ENCODE assay signal across 8 cellular contexts in the genomic region with DNA sequence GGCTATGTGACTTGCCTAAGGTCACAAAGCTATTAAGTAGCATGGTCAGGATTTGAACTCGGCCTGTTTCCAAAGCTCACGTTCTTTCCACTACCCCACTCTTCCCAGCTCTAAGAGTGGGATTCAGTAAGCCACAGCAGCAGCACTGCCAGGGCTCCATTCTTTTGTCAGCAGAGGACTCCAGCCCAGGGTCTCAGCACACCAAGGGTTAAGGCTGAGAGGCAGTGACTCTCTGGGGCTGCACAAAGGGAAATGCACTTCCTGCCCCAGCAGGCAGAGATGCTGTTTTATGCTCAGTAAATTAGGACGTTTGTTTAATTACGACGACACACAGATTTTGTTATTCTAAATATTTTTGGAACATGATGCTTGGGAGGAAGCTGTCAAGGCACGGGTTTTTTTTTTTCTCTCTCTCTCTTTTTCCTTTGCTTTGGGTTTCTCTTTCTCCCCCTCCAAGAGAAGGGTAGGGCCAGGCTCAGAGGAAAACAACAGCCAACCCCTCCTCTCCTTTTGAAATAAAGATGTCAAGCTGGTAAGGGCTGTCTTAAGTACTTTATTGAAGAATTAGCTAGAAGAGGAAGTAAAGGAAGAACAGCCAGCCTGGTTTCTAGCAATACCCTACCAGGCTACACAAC. TPM values are rescaled to one million over a fixed set of nuclear protein-coding genes. Genes with fewer than 3 reads are reported as not detected.
DNase-seq lines count a peak whose midpoint lies in the region; ATAC-seq, FAIRE-seq and TF ChIP-seq lines count a peak whose summit lies in the region.

No MANE protein-coding gene starts in this region.

- peak overlapping the region; percentile 100 for H3K27ac Mint-ChIP-seq in T-helper 17 cell
- H3K27ac Mint-ChIP-seq in natural killer cell treated with Interleukin-12 subunit alpha and Interleukin-12 subunit beta and Interleukin-15 and Interleukin-18, amount 100 ng/mL, for 72 hours, result peak overlapping the region; percentile 93 to 94

- no peaks in the 10 kb centered on the region for H3K27me3 Mint-ChIP-seq in T-helper 17 cell
- H3K27me3 Mint-ChIP-seq in natural killer cell treated with Interleukin-12 subunit alpha and Interleukin-12 subunit beta and Interleukin-15 and Interleukin-18, amount 100 ng/mL, for 72 hours, result no peaks in the 10 kb centered on the region

- H3K4me3 Mint-ChIP-seq in T-helper 17 cell, result peak overlapping the region; percentile 96
- H3K4me3 Mint-ChIP-seq in natural killer cell treated with Interleukin-12 subunit alpha and Interleukin-12 subunit beta and Interleukin-15 and Interleukin-18, amount 100 ng/mL, for 72 hours, result peak overlapping the region; percentile 89

- CTCF ChIA-PET in A673 (lab: Charles Lee), result interaction anchor here (0.8 kb wide), 1 partner anchor 319 kb away, joined by 3 read pairs; no protein-coding TSS in a partner anchor

- H3K4me1 ChIP-seq in A673 (ENCODE audit: insufficient read depth, low read length, poor library complexity, severe bottlenecking) (peaks cover 37% of the 10 kb centered on the region), endocrine pancreas (ENCODE audit: control insufficient read depth, insufficient read depth, low read length) (no peaks in the 10 kb centered on the region)

- POLR2A ChIA-PET in A673 (lab: Charles Lee; ENCODE audit: low non-redundant PET), result interaction anchor here (1.1 kb wide), 1 partner anchor 54 kb away, joined by 3 read pairs; no protein-coding TSS in a partner anchor

- H3K36me3 ChIP-seq in A673 (ENCODE audit: insufficient read depth, low read length, poor library complexity, severe bottlenecking), result no peaks in the 10 kb centered on the region
- no peaks in the 10 kb centered on the region for H3K36me3 ChIP-seq in endocrine pancreas (ENCODE audit: control insufficient read depth, insufficient read depth, low read length)

- H3K27me3 ChIP-seq in A673 (replicated peaks; ENCODE audit: insufficient read depth, low read depth, low read length, poor library complexity) (no peaks in the 10 kb centered on the region), endocrine pancreas (ENCODE audit: control insufficient read depth, insufficient read depth, low read length) (no peaks in the 10 kb centered on the region)

- intact Hi-C loops in A673 (cut with micrococcal nuclease; ENCODE audit: unreplicated experiment), result loop anchor here (2.0 to 5.0 kb wide), 2 partner anchors 54 to 72 kb away; no protein-coding TSS in a partner anchor

- H3K9ac ChIP-seq in endocrine pancreas (ENCODE audit: control insufficient read depth, insufficient read depth, low read length), result peak overlapping the region; percentile 42

- peaks cover 9% of the 10 kb centered on the region for H3K36me3 Mint-ChIP-seq in T-helper 17 cell (ENCODE audit: low read depth)
- peaks cover 16% of the 10 kb centered on the region for H3K36me3 Mint-ChIP-seq in natural killer cell treated with Interleukin-12 subunit alpha and Interleukin-12 subunit beta and Interleukin-15 and Interleukin-18, amount 100 ng/mL, for 72 hours

- H3K4me3 ChIP-seq in A673 (ENCODE audit: low read depth, low read length, poor library complexity, severe bottlenecking) (peak overlapping the region; percentile 99), endocrine pancreas (ENCODE audit: control insufficient read depth, insufficient read depth, low read length) (peak overlapping the region; percentile 50)

- TF ChIP-seq CTCF in A673 (conservative IDR thresholded peaks at IDR 0.05; ENCODE audit: low read depth, low read length), result 0 out of 2 replicates have a peak, but pooled peaks have one; percentile 27

- ATAC-seq in T-helper 17 cell (peak; percentile 27), GM18873 (IDR thresholded peaks at IDR 0.05; ENCODE audit: low FRiP score, unreplicated experiment) (no peak)
- no peak for ATAC-seq in natural killer cell treated with Interleukin-12 subunit alpha and Interleukin-12 subunit beta and Interleukin-15 and Interleukin-18, amount 100 ng/mL, for 72 hours

- BruUV-seq in A673 (replicated peaks; lab: Mats Ljungman, UMichigan), result no TSS peak

- H3K27ac ChIP-seq in A673 (ENCODE audit: low read depth, low read length, poor library complexity, severe bottlenecking), result peak overlapping the region; percentile 91

- H3K4me1 Mint-ChIP-seq in T-helper 17 cell, result peaks cover 53% of the 10 kb centered on the region
- peaks cover 50 to 54% of the 10 kb centered on the region in 2 donors for H3K4me1 Mint-ChIP-seq in natural killer cell treated with Interleukin-12 subunit alpha and Interleukin-12 subunit beta and Interleukin-15 and Interleukin-18, amount 100 ng/mL, for 72 hours (ENCODE audit: low read depth in 2 of 2)

- H3K9me3 Mint-ChIP-seq in natural killer cell treated with Interleukin-12 subunit alpha and Interleukin-12 subunit beta and Interleukin-15 and Interleukin-18, amount 100 ng/mL, for 72 hours, result no peaks in the 10 kb centered on the region

- FAIRE-seq in GM18507 (lab: Jason Lieb, UNC), result peak; percentile 74

- H3K9me3 ChIP-seq in A673 (ENCODE audit: low read depth, low read length, poor library complexity, severe bottlenecking) (no peaks in the 10 kb centered on the region), T-helper 17 cell (ENCODE audit: control insufficient read depth, low read length, poor library complexity, severe bottlenecking) (no peaks in the 10 kb centered on the region), endocrine pancreas (ENCODE audit: control insufficient read depth, low read length) (no peaks in the 10 kb centered on the region)

- DNase-seq in A673 (ENCODE audit: low spot score) (peak; percentile 92), GM18507 (ENCODE audit: extremely low spot score, insufficient read length, low read depth) (no peak), T-helper 17 cell (peak in 1 of 3 donors; percentile 42), cerebellar cortex (ENCODE audit: low spot score) (no peak), NCI-H526 treated with DMSO at 0.1 percent for 48 hours (lab: John Stamatoyannopoulos, UW) (no peak)
- no peak for DNase-seq in natural killer cell treated with Interleukin-12 subunit alpha and Interleukin-12 subunit beta and Interleukin-15 and Interleukin-18, amount 100 ng/mL, for 72 hours (ENCODE audit: low spot score)

RNA-seq across cellular contexts. Expression of gene MYH9, which starts 2.9 kb away (rescaled TPM):
- total RNA-seq in A673 (2021), result 290 and 323 TPM in 2 replicates
- total RNA-seq in T-helper 17 cell, result 1,000 to 10,000 TPM; 1,038 to 1,220 TPM
- total RNA-seq in natural killer cell treated with Interleukin-12 subunit alpha and Interleukin-12 subunit beta and Interleukin-15 and Interleukin-18, amount 100 ng/mL, for 72 hours, result 100 to 1,000 TPM; 623 to 642 TPM
